1 cellular context compared by ENCODE assay signal in the genomic region with DNA sequence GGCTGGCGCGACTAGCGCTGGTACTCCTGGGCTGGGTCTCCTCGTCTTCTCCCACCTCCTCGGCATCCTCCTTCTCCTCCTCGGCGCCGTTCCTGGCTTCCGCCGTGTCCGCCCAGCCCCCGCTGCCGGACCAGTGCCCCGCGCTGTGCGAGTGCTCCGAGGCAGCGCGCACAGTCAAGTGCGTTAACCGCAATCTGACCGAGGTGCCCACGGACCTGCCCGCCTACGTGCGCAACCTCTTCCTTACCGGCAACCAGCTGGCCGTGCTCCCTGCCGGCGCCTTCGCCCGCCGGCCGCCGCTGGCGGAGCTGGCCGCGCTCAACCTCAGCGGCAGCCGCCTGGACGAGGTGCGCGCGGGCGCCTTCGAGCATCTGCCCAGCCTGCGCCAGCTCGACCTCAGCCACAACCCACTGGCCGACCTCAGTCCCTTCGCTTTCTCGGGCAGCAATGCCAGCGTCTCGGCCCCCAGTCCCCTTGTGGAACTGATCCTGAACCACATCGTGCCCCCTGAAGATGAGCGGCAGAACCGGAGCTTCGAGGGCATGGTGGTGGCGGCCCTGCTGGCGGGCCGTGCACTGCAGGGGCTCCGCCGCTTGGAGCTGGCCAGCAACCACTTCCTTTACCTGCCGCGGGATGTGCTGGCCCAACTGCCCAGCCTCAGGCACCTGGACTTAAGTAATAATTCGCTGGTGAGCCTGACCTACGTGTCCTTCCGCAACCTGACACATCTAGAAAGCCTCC.
TF ChIP-seq lines count a peak whose summit lies in the region.

No MANE protein-coding gene starts in this region.

TF ChIP-seq in IMR-90, 13 proteins besides CTCF, POLR2A, EP300 and RAD21:
- TF ChIP-seq CEBPB (IDR thresholded peaks at IDR 0.05; ENCODE audit: low read depth, low read length) (no peak), NFE2L2 (IDR thresholded peaks at IDR 0.05; ENCODE audit: low read depth, low read length) (no peak), MAFK (IDR thresholded peaks at IDR 0.05; ENCODE audit: low read depth, low read length) (no peak), RFX5 (IDR thresholded peaks at IDR 0.05; ENCODE audit: low read depth, low read length) (no peak), MXI1 (IDR thresholded peaks at IDR 0.05; ENCODE audit: borderline replicate concordance, low read depth, low read length) (peak; percentile 17; the same call in 1 of the 2 replicates), FOS (IDR thresholded peaks at IDR 0.05; ENCODE audit: low read depth, low read length) (no peak)
